ENCODE assay signal across 7 cellular contexts in genomic region chr15:64507293-64507802, GRCh38. TPM values are rescaled to one million over a fixed set of nuclear protein-coding genes. Genes with fewer than 3 reads are reported as not detected.
DNase-seq lines count a peak whose midpoint lies in the region; ATAC-seq, FAIRE-seq and TF ChIP-seq lines count a peak whose summit lies in the region.

No MANE protein-coding gene starts in this region.

- no peaks in the 10 kb centered on the region for H3K9me2 ChIP-seq in OCI-LY1 (ENCODE audit: low read depth, low read length)
- no peaks in the 10 kb centered on the region for H3K9me2 ChIP-seq in MM.1S (replicated peaks; ENCODE audit: insufficient read depth, low read length)

- H2AFZ ChIP-seq in OCI-LY1 (ENCODE audit: low read length) (no peak overlapping the region), MM.1S (ENCODE audit: low read length) (no peak overlapping the region)

- TF ChIP-seq POLR2A in GM12891 (IDR thresholded peaks at IDR 0.05; ENCODE audit: low read depth, low read length) (no peak), adrenal gland (IDR thresholded peaks at IDR 0.05) (peak in 1 of 2 donors; percentile 58)

- peak; percentile 33 for DNase-seq in GM12891 (ENCODE audit: insufficient read length, low spot score)
- peak; percentile 70 to 95 (median 91) for DNase-seq in adrenal gland
- DNase-seq in iPS-NIHi11 (ENCODE audit: low spot score) = peak; percentile 27
- peak; percentile 90 for DNase-seq in small intestine
- DNase-seq in MM.1S = no peak

- H3K27me3 ChIP-seq in OCI-LY1 (ENCODE audit: insufficient read depth, low read length) (no peaks in the 10 kb centered on the region), adrenal gland (no peaks in the 10 kb centered on the region), small intestine (ENCODE audit: control insufficient read depth in 2 of 2, insufficient read depth in 2 of 2, low read length in 2 of 2) (no peaks in the 10 kb centered on the region), MM.1S (replicated peaks; ENCODE audit: insufficient read depth, low read length) (no peaks in the 10 kb centered on the region)

- intact Hi-C loops in adrenal gland (cut with DNase I) = no loop called here

- TF ChIP-seq CTCF in OCI-LY1 (IDR thresholded peaks at IDR 0.05; ENCODE audit: low read length) (no peak), adrenal gland (IDR thresholded peaks at IDR 0.05) (no peak), MM.1S (IDR thresholded peaks at IDR 0.05; ENCODE audit: low read length) (no peak)

- H3F3A ChIP-seq in OCI-LY1 (ENCODE audit: insufficient read depth, low read length) (peaks cover 4% of the 10 kb centered on the region; the same call in 1 of the 2 replicates), MM.1S (ENCODE audit: insufficient read depth, low read length) (no peaks in the 10 kb centered on the region)

- H3K27ac ChIP-seq in OCI-LY1 (ENCODE audit: low read depth, low read length, poor library complexity, severe bottlenecking) = peak overlapping the region; percentile 58
- peak overlapping the region in 4 of 5 donors; percentile 57 to 72 (median 66) for H3K27ac ChIP-seq in adrenal gland
- peak overlapping the region; percentile 1 to 82 for H3K27ac ChIP-seq in small intestine (ENCODE audit: low read depth in 1 of 2, low read length in 1 of 2)
- H3K27ac ChIP-seq in MM.1S (ENCODE audit: low read length) = no peak overlapping the region

- H3K36me3 ChIP-seq in OCI-LY1 (ENCODE audit: insufficient read depth, low read length) (peaks cover 33% of the 10 kb centered on the region; the same call in 1 of the 2 replicates), adrenal gland (replicated peaks in 1 of 2) (no peaks in the 10 kb centered on the region), small intestine (ENCODE audit: control insufficient read depth in 2 of 2, insufficient read depth in 2 of 2, low read length in 2 of 2) (no peaks in the 10 kb centered on the region), MM.1S (replicated peaks; ENCODE audit: insufficient read depth, low read length) (no peaks in the 10 kb centered on the region)

- H3K79me2 ChIP-seq in OCI-LY1 (ENCODE audit: insufficient read depth, low read length) (peaks cover 43% of the 10 kb centered on the region), MM.1S (ENCODE audit: low read length) (no peaks in the 10 kb centered on the region)

- no peaks in the 10 kb centered on the region for H4K20me1 ChIP-seq in OCI-LY1 (ENCODE audit: insufficient read depth, low read length)
- H4K20me1 ChIP-seq in MM.1S (ENCODE audit: insufficient read depth, low read length) = no peaks in the 10 kb centered on the region

- H3K4me3 ChIP-seq in OCI-LY1 (ENCODE audit: low read depth, low read length, poor library complexity, severe bottlenecking) (peak overlapping the region; percentile 4), adrenal gland (no peak overlapping the region), small intestine (ENCODE audit: low read depth in 1 of 2, low read length in 2 of 2) (no peak overlapping the region), MM.1S (ENCODE audit: low read length) (no peak overlapping the region)

- 6 to 12% (median 9%) methylated on average over 3 of the region's 3 CpGs for WGBS in adrenal gland, 4 donors
- 5 to 14% (median 9%) methylated on average over 3 of the region's 3 CpGs for WGBS in small intestine, 3 donors

- peak overlapping the region; percentile 57 for H3K4me2 ChIP-seq in OCI-LY1 (ENCODE audit: low read length)
- no peak overlapping the region for H3K4me2 ChIP-seq in MM.1S (ENCODE audit: low read depth, low read length)

- ATAC-seq in HG02571 (IDR thresholded peaks at IDR 0.05; ENCODE audit: unreplicated experiment) = peak; percentile 63

- FAIRE-seq in GM12891 (lab: Jason Lieb, UNC) (peak; percentile 86), small intestine (lab: Jason Lieb, UNC) (no peak)

- H3K9me3 ChIP-seq in OCI-LY1 (ENCODE audit: low read length) (no peaks in the 10 kb centered on the region), adrenal gland (replicated peaks in 1 of 3) (no peaks in the 10 kb centered on the region), small intestine (ENCODE audit: control insufficient read depth, low read depth) (no peaks in the 10 kb centered on the region), MM.1S (replicated peaks; ENCODE audit: insufficient read depth, low read length) (no peaks in the 10 kb centered on the region)

- H3K9ac ChIP-seq in OCI-LY1 (ENCODE audit: low read length) (peak overlapping the region; percentile 6; the same call in 1 of the 2 replicates), MM.1S (ENCODE audit: low read length) (no peak overlapping the region)

- H3K4me1 ChIP-seq in OCI-LY1 (ENCODE audit: insufficient read depth, low read length, severe bottlenecking) = peaks cover 47% of the 10 kb centered on the region
- H3K4me1 ChIP-seq in adrenal gland (replicated peaks in 1 of 2) = peaks cover 30 to 56% of the 10 kb centered on the region in 2 donors
- H3K4me1 ChIP-seq in small intestine (ENCODE audit: control insufficient read depth in 2 of 2, insufficient read depth in 1 of 2, low read depth in 1 of 2, low read length in 1 of 2) = peaks cover 11 to 18% of the 10 kb centered on the region in 2 donors
- no peaks in the 10 kb centered on the region for H3K4me1 ChIP-seq in MM.1S (ENCODE audit: low read length)

TF ChIP-seq in GM12891, 5 proteins besides CTCF, POLR2A, EP300 and RAD21:
- 0 out of 2 replicates have a peak, but pooled peaks have one; percentile 10 for TF ChIP-seq POU2F2 (IDR thresholded peaks at IDR 0.05; ENCODE audit: low read depth, low read length)
- TF ChIP-seq PAX5 (IDR thresholded peaks at IDR 0.05; ENCODE audit: insufficient read depth, low read length, severe bottlenecking) = peak; percentile 87
- no peak for TF ChIP-seq TAF1 (IDR thresholded peaks at IDR 0.05; ENCODE audit: low read depth, low read length)
- TF ChIP-seq SPI1 (IDR thresholded peaks at IDR 0.05; ENCODE audit: low read depth, low read length) = peak; percentile 86
- no peak for TF ChIP-seq POLR2AphosphoS5 (IDR thresholded peaks at IDR 0.05; ENCODE audit: low read depth, low read length)

RNA-seq across cellular contexts. Expression of gene ZNF609, which starts 47.0 kb away (rescaled TPM):
- 11.0 TPM for polyA plus RNA-seq in GM12891 (2012; ENCODE audit: low read depth, missing spikeins)
- total RNA-seq in adrenal gland = 10 to 100 TPM; 19.3 to 35.5 (median 26.9) TPM
- 10 to 100 TPM in 2 of 3 donors, 1 to 10 TPM in 1; 4.4 to 18.4 (median 14.1) TPM for polyA plus RNA-seq in adrenal gland
- polyA plus RNA-seq in small intestine = 1 to 10 TPM; 6.8 to 9.8 (median 6.9) TPM
